Comparison of ENCODE assay signal across 1 cellular context in the genomic region with DNA sequence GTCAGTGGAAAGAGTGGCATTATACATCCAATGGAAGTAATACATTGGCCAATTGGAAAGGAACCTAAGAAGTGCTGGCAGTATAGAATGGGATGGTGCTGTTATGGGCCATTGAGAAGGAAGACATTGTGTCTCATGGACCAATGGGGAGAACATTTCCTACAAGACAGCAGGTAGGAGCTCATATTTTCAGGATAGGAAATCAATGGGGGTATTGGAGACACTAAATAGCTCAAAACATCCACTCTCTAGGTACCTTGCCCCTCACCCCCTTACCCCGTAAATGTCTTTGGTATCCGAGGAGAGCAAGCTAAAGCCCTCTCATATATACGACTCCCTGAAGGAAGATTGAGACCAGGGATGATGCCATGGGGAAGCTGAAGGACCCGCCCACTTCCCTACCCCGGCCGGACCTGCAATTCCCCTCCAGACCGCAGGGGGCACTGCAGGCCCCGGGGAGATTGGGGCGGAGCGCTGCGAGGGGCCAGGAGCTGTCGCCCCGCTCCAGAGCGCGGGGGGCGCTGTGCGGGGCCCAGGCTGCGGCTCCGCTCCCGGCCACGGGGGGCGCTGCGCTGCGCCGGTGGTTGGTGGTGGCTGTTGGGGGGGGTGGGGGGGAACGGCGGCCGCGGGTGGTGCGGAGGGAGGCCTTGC.
A peak's percentile ranks its signal among the peaks of the same experiment; 100 is the strongest.
TF ChIP-seq lines count a peak whose summit lies in the region.

A gene with protein sequence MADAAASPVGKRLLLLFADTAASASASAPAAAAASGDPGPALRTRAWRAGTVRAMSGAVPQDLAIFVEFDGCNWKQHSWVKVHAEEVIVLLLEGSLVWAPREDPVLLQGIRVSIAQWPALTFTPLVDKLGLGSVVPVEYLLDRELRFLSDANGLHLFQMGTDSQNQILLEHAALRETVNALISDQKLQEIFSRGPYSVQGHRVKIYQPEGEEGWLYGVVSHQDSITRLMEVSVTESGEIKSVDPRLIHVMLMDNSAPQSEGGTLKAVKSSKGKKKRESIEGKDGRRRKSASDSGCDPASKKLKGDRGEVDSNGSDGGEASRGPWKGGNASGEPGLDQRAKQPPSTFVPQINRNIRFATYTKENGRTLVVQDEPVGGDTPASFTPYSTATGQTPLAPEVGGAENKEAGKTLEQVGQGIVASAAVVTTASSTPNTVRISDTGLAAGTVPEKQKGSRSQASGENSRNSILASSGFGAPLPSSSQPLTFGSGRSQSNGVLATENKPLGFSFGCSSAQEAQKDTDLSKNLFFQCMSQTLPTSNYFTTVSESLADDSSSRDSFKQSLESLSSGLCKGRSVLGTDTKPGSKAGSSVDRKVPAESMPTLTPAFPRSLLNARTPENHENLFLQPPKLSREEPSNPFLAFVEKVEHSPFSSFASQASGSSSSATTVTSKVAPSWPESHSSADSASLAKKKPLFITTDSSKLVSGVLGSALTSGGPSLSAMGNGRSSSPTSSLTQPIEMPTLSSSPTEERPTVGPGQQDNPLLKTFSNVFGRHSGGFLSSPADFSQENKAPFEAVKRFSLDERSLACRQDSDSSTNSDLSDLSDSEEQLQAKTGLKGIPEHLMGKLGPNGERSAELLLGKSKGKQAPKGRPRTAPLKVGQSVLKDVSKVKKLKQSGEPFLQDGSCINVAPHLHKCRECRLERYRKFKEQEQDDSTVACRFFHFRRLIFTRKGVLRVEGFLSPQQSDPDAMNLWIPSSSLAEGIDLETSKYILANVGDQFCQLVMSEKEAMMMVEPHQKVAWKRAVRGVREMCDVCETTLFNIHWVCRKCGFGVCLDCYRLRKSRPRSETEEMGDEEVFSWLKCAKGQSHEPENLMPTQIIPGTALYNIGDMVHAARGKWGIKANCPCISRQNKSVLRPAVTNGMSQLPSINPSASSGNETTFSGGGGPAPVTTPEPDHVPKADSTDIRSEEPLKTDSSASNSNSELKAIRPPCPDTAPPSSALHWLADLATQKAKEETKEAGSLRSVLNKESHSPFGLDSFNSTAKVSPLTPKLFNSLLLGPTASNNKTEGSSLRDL (N-terminal part only) (plus strand): TSS at position 615 of the 651 bp plus-strand sequence. CDS start 111 bp downstream, outside the sequence.

TF ChIP-seq in K562, 482 proteins besides CTCF, POLR2A, EP300 and RAD21 (continued from another document and continues in another):
- TF ChIP-seq MYC (IDR thresholded peaks at IDR 0.05; ENCODE audit: low read depth, low read length) = peak; percentile 53
- TF ChIP-seq MYC (CRISPR knock-in tag; IDR thresholded peaks at IDR 0.05; ENCODE audit: borderline replicate concordance, low read depth) = no peak
- peak; percentile 61 to 78; a peak in 3 of 4 replicates for TF ChIP-seq RCOR1 (IDR thresholded peaks at IDR 0.05; ENCODE audit: borderline replicate concordance in 1 of 2, low read depth in 2 of 2, low read length in 2 of 2)
- TF ChIP-seq, protein P1, sequence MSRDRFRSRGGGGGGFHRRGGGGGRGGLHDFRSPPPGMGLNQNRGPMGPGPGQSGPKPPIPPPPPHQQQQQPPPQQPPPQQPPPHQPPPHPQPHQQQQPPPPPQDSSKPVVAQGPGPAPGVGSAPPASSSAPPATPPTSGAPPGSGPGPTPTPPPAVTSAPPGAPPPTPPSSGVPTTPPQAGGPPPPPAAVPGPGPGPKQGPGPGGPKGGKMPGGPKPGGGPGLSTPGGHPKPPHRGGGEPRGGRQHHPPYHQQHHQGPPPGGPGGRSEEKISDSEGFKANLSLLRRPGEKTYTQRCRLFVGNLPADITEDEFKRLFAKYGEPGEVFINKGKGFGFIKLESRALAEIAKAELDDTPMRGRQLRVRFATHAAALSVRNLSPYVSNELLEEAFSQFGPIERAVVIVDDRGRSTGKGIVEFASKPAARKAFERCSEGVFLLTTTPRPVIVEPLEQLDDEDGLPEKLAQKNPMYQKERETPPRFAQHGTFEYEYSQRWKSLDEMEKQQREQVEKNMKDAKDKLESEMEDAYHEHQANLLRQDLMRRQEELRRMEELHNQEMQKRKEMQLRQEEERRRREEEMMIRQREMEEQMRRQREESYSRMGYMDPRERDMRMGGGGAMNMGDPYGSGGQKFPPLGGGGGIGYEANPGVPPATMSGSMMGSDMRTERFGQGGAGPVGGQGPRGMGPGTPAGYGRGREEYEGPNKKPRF (IDR thresholded peaks at IDR 0.05; ENCODE audit: low read depth, low read length) = no peak
- no peak for TF ChIP-seq ZNF507 (tag; conservative IDR thresholded peaks at IDR 0.05)
- no peak for TF ChIP-seq GATAD2A (IDR thresholded peaks at IDR 0.05)
- no peak for TF ChIP-seq CBFB (CRISPR knock-in tag; IDR thresholded peaks at IDR 0.05)
- TF ChIP-seq PRMT5 (CRISPR knock-in tag; IDR thresholded peaks at IDR 0.05) = no peak
- TF ChIP-seq NEUROD1 (IDR thresholded peaks at IDR 0.05; ENCODE audit: borderline replicate concordance, low read depth, low read length, partially characterized antibody) = peak; percentile 67
- peak; percentile 51 for TF ChIP-seq TAF1 (IDR thresholded peaks at IDR 0.05; ENCODE audit: control insufficient read depth, extremely low read depth, insufficient read depth, low read length, severe bottlenecking)
- no peak for TF ChIP-seq FOXA1 (IDR thresholded peaks at IDR 0.05; ENCODE audit: borderline replicate concordance)
- TF ChIP-seq NFIX (CRISPR knock-in tag; IDR thresholded peaks at IDR 0.05; ENCODE audit: low read depth) = no peak
- TF ChIP-seq SMARCA5 (IDR thresholded peaks at IDR 0.05) = no peak
- TF ChIP-seq ZFX (CRISPR knock-in tag; IDR thresholded peaks at IDR 0.05) = no peak
- TF ChIP-seq THRAP3 (IDR thresholded peaks at IDR 0.05; ENCODE audit: borderline replicate concordance) = no peak
- no peak for TF ChIP-seq LARP7 (IDR thresholded peaks at IDR 0.05)
- TF ChIP-seq MTA3 (IDR thresholded peaks at IDR 0.05; ENCODE audit: borderline replicate concordance) = 0 out of 2 replicates have a peak, but pooled peaks have one; percentile 58
- TF ChIP-seq GABPA (tag; conservative IDR thresholded peaks at IDR 0.05; ENCODE audit: low read depth) = no peak; the same call in 1 of the 2 replicates
- no peak for TF ChIP-seq RBM17 (IDR thresholded peaks at IDR 0.05; ENCODE audit: borderline replicate concordance, low read depth, low read length)
- TF ChIP-seq PHF21A (IDR thresholded peaks at IDR 0.05; ENCODE audit: borderline replicate concordance, low read depth) = no peak
- TF ChIP-seq, protein P2, sequence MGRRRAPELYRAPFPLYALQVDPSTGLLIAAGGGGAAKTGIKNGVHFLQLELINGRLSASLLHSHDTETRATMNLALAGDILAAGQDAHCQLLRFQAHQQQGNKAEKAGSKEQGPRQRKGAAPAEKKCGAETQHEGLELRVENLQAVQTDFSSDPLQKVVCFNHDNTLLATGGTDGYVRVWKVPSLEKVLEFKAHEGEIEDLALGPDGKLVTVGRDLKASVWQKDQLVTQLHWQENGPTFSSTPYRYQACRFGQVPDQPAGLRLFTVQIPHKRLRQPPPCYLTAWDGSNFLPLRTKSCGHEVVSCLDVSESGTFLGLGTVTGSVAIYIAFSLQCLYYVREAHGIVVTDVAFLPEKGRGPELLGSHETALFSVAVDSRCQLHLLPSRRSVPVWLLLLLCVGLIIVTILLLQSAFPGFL (CRISPR knock-in tag; IDR thresholded peaks at IDR 0.05) = peak; percentile 52; the same call in 1 of the 2 replicates
- TF ChIP-seq NFATC3 (IDR thresholded peaks at IDR 0.05) = no peak
- TF ChIP-seq NCOA6 (IDR thresholded peaks at IDR 0.05) = no peak
- TF ChIP-seq, protein P3, sequence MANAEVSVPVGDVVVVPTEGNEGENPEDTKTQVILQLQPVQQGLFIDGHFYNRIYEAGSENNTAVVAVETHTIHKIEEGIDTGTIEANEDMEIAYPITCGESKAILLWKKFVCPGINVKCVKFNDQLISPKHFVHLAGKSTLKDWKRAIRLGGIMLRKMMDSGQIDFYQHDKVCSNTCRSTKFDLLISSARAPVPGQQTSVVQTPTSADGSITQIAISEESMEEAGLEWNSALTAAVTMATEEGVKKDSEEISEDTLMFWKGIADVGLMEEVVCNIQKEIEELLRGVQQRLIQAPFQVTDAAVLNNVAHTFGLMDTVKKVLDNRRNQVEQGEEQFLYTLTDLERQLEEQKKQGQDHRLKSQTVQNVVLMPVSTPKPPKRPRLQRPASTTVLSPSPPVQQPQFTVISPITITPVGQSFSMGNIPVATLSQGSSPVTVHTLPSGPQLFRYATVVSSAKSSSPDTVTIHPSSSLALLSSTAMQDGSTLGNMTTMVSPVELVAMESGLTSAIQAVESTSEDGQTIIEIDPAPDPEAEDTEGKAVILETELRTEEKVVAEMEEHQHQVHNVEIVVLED (CRISPR knock-in tag; IDR thresholded peaks at IDR 0.05) = peak; percentile 46; the same call in 1 of the 2 replicates
- TF ChIP-seq RBBP5 (IDR thresholded peaks at IDR 0.05; ENCODE audit: borderline replicate concordance, insufficient read depth, low read length, poor library complexity, severe bottlenecking) = no peak
- no peak for TF ChIP-seq EWSR1 (IDR thresholded peaks at IDR 0.05; ENCODE audit: borderline replicate concordance, low read depth, partially characterized antibody)
- no peak for TF ChIP-seq ZFP36 (IDR thresholded peaks at IDR 0.05; ENCODE audit: low read depth, low read length, partially characterized antibody)
- no peak for TF ChIP-seq SETDB1 (IDR thresholded peaks at IDR 0.05; ENCODE audit: low read length)
- TF ChIP-seq ZNF274 (IDR thresholded peaks at IDR 0.05; ENCODE audit: borderline replicate concordance, low read depth, low read length) = no peak
- peak; percentile 97 for TF ChIP-seq RB1 (IDR thresholded peaks at IDR 0.05; ENCODE audit: low read depth)
- TF ChIP-seq CBX3 (IDR thresholded peaks at IDR 0.05; ENCODE audit: borderline replicate concordance in 1 of 2, low read length in 2 of 2) = peak in 1 of 2 experiments; percentile 87; a peak in 2 of 3 replicates
- TF ChIP-seq MXI1 (IDR thresholded peaks at IDR 0.05; ENCODE audit: low read depth, low read length) = no peak
- no peak for TF ChIP-seq TAL1 (IDR thresholded peaks at IDR 0.05)
- no peak for TF ChIP-seq HNRNPUL1 (IDR thresholded peaks at IDR 0.05; ENCODE audit: low read length)
- TF ChIP-seq SAP30 (IDR thresholded peaks at IDR 0.05; ENCODE audit: borderline replicate concordance, insufficient read depth, low read depth, low read length, poor library complexity, severe bottlenecking) = no peak
- TF ChIP-seq, protein P4, sequence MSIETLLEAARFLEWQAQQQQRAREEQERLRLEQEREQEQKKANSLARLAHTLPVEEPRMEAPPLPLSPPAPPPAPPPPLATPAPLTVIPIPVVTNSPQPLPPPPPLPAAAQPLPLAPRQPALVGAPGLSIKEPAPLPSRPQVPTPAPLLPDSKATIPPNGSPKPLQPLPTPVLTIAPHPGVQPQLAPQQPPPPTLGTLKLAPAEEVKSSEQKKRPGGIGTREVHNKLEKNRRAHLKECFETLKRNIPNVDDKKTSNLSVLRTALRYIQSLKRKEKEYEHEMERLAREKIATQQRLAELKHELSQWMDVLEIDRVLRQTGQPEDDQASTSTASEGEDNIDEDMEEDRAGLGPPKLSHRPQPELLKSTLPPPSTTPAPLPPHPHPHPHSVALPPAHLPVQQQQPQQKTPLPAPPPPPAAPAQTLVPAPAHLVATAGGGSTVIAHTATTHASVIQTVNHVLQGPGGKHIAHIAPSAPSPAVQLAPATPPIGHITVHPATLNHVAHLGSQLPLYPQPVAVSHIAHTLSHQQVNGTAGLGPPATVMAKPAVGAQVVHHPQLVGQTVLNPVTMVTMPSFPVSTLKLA (conservative IDR thresholded peaks at IDR 0.05) = 0 out of 4 replicates have a peak, but pooled peaks of 1 of the 2 experiments have one; percentile 9
- peak; percentile 58; the same call in 1 of the 2 replicates for TF ChIP-seq GATAD2B (IDR thresholded peaks at IDR 0.05; ENCODE audit: borderline replicate concordance)
- TF ChIP-seq ZNF41 (CRISPR knock-in tag; conservative IDR thresholded peaks at IDR 0.05) = no peak
- no peak for TF ChIP-seq ZNF134 (CRISPR knock-in tag; conservative IDR thresholded peaks at IDR 0.05)
- no peak for TF ChIP-seq ELF4 (CRISPR knock-in tag; IDR thresholded peaks at IDR 0.05)
- TF ChIP-seq ETV6 (IDR thresholded peaks at IDR 0.05; ENCODE audit: borderline replicate concordance in 1 of 2, low read depth in 2 of 2, low read length in 1 of 2) = no peak
- TF ChIP-seq ETV6 (CRISPR knock-in tag; IDR thresholded peaks at IDR 0.05; ENCODE audit: borderline replicate concordance) = no peak
- TF ChIP-seq MAZ (CRISPR knock-in tag; conservative IDR thresholded peaks at IDR 0.05 in 1 of 2, IDR thresholded peaks at IDR 0.05 in 1 of 2) = peak; percentile 73 to 97
- TF ChIP-seq SNAPC5 (CRISPR knock-in tag; IDR thresholded peaks at IDR 0.05) = no peak
- no peak for TF ChIP-seq ZNF57 (CRISPR knock-in tag; IDR thresholded peaks at IDR 0.05)
- TF ChIP-seq MCM7 (IDR thresholded peaks at IDR 0.05) = no peak
- no peak for TF ChIP-seq POLR2G (IDR thresholded peaks at IDR 0.05; ENCODE audit: low read depth, low read length)
- TF ChIP-seq KLF1 (tag; IDR thresholded peaks at IDR 0.05) = no peak
- no peak for TF ChIP-seq GTF2A2 (tag; IDR thresholded peaks at IDR 0.05)
- no peak for TF ChIP-seq POLR2AphosphoS2 (IDR thresholded peaks at IDR 0.05; ENCODE audit: low read length)
- no peak for TF ChIP-seq BRD4 (IDR thresholded peaks at IDR 0.05)
- TF ChIP-seq HNRNPLL (IDR thresholded peaks at IDR 0.05; ENCODE audit: low read depth, low read length, poor library complexity, severe bottlenecking) = no peak
- TF ChIP-seq ATF1 (CRISPR knock-in tag; IDR thresholded peaks at IDR 0.05) = no peak; the same call in 1 of the 2 replicates
- no peak; the same call in 1 of the 2 replicates for TF ChIP-seq ATF1 (tag; IDR thresholded peaks at IDR 0.05)
- TF ChIP-seq ARHGAP35 (IDR thresholded peaks at IDR 0.05; ENCODE audit: partially characterized antibody) = no peak
- TF ChIP-seq BCLAF1 (IDR thresholded peaks at IDR 0.05; ENCODE audit: borderline replicate concordance in 1 of 2, control insufficient read depth in 1 of 2, low read depth in 2 of 2, low read length in 1 of 2) = peak in 1 of 2 experiments; percentile 97; a peak in 2 of 4 replicates
- peak; percentile 92 for TF ChIP-seq SP2 (IDR thresholded peaks at IDR 0.05; ENCODE audit: extremely low read depth, low read depth, low read length, poor library complexity, severe bottlenecking)
- no peak for TF ChIP-seq TAF7 (tag; IDR thresholded peaks at IDR 0.05)
